In the genomic region with DNA sequence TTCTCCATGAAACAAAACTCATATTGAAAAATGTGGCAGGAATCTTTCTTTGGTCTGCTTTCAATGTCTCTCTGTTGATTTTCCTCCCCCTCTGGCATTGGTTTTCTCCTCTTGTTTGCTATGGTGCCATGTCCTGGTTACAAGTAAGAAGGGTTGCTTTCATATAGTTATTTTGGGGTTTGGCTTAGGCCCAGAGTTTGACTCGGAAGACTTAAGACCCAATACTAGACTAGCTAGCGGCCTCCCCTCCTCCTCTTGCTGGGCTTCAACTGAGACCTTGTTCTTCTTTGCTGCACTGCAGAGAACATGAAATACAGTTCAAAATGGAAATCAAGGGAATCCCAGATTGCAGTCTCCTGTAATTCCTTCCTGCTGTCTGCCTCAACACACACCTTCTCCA, we compare ENCODE assay signal across 1 cellular context.
TF ChIP-seq lines count a peak whose summit lies in the region.

No MANE protein-coding gene starts in this region.

TF ChIP-seq in IMR-90, 13 proteins besides CTCF, POLR2A, EP300 and RAD21:
- TF ChIP-seq RCOR1 (IDR thresholded peaks at IDR 0.05; ENCODE audit: insufficient replicate concordance, low read length) (no peak), CHD1 (IDR thresholded peaks at IDR 0.05; ENCODE audit: low read depth, low read length) (no peak), MAFK (IDR thresholded peaks at IDR 0.05; ENCODE audit: low read depth, low read length) (no peak), BHLHE40 (IDR thresholded peaks at IDR 0.05; ENCODE audit: low read depth, low read length) (no peak), FOS (IDR thresholded peaks at IDR 0.05; ENCODE audit: low read depth, low read length) (no peak), SMC3 (IDR thresholded peaks at IDR 0.05; ENCODE audit: low read depth, low read length) (no peak)
- TF ChIP-seq, protein P1, sequence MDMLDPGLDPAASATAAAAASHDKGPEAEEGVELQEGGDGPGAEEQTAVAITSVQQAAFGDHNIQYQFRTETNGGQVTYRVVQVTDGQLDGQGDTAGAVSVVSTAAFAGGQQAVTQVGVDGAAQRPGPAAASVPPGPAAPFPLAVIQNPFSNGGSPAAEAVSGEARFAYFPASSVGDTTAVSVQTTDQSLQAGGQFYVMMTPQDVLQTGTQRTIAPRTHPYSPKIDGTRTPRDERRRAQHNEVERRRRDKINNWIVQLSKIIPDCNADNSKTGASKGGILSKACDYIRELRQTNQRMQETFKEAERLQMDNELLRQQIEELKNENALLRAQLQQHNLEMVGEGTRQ (IDR thresholded peaks at IDR 0.05; ENCODE audit: low read depth, low read length) = no peak
- TF ChIP-seq, protein P2, sequence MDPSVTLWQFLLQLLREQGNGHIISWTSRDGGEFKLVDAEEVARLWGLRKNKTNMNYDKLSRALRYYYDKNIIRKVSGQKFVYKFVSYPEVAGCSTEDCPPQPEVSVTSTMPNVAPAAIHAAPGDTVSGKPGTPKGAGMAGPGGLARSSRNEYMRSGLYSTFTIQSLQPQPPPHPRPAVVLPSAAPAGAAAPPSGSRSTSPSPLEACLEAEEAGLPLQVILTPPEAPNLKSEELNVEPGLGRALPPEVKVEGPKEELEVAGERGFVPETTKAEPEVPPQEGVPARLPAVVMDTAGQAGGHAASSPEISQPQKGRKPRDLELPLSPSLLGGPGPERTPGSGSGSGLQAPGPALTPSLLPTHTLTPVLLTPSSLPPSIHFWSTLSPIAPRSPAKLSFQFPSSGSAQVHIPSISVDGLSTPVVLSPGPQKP (IDR thresholded peaks at IDR 0.05; ENCODE audit: borderline replicate concordance, low read depth, low read length) = no peak
TF ChIP-seq in IMR-90: peak in this region for 0.
